In the genomic region with DNA sequence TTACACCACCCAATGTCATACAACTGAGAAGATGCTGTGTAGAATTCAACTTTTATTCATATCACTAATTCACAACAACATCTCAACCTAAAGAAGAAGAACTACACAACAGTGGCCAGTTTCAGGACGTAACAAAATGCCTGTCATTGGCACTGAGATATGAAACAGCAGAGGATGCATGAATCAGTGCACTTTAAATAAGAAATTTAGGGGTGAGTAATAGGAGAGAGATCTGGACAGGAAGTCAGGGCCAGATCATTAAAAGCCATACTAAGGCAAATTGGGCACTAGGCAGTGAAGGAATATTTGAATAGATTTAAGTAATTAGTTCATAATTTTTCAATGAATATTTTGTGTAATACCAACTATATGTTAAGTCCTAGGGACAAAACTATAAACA, we compare ENCODE assay signal across 20 cellular contexts.
DNase-seq lines count a peak whose midpoint lies in the region; ATAC-seq and TF ChIP-seq lines count a peak whose summit lies in the region.
"Had no signal": no experiment of that assay in that cellular context is flagged by ENCODE, and none has a peak within 500 bp of the region (broad histone marks: within the 10 kb centered on the region; RNA-seq: fewer than 3 reads in every experiment).

No MANE protein-coding gene starts in this region.

- intact Hi-C loops in upper lobe of right lung (cut with DNase I) = no loop called here

- H3K4me1 ChIP-seq in upper lobe of right lung = no peaks in the 10 kb centered on the region
- H3K4me1 ChIP-seq: BE2C, parathyroid adenoma had no signal

- peak; percentile 44 for DNase-seq in GM03348 (ENCODE audit: low spot score)
- peak; percentile 69 for DNase-seq in RPMI7951 (ENCODE audit: low read depth)
- peak; percentile 21 for DNase-seq in renal cortical epithelial cell (ENCODE audit: low read depth)
- DNase-seq in upper lobe of right lung = no peak
- no peak for DNase-seq in inferior parietal cortex (ENCODE audit: extremely low spot score)
- DNase-seq in iPS-NIHi7 (ENCODE audit: extremely low spot score) = no peak
- DNase-seq: activated CD8-positive, alpha-beta memory T cell treated with anti-CD3 and anti-CD28 coated beads for 24 hours; BE2C; Calu3; effector memory CD8-positive, alpha-beta T cell; MM.1S; naive B cell; NCI-H2227 treated with DMSO at 0.1 percent for 48 hours; SIG-M5; small intestine had no signal

- no peaks in the 10 kb centered on the region for H3K27me3 ChIP-seq in upper lobe of right lung
- H3K27me3 ChIP-seq: BE2C, gastroesophageal sphincter had no signal

- H3K9me3 ChIP-seq in upper lobe of right lung = no peaks in the 10 kb centered on the region
- H3K9me3 ChIP-seq: BE2C, gastroesophageal sphincter had no signal

- ATAC-seq in esophagus mucosa (peak; percentile 48), upper lobe of right lung (no peak), GM21723 (IDR thresholded peaks at IDR 0.05; ENCODE audit: unreplicated experiment) (no peak)
- ATAC-seq: activated T-helper 17 cell treated with anti-CD3 and anti-CD28 coated beads, Interleukin-2, amount 50 U/mL, for 72 hours; effector memory CD8-positive, alpha-beta T cell; gastroesophageal sphincter had no signal

- no peak overlapping the region for H3K27ac ChIP-seq in upper lobe of right lung
- H3K27ac ChIP-seq: gastroesophageal sphincter, parathyroid adenoma had no signal

- TF ChIP-seq CTCF in upper lobe of right lung (IDR thresholded peaks at IDR 0.05) = no peak

- H3K4me3 ChIP-seq in upper lobe of right lung = no peak overlapping the region
- H3K4me3 ChIP-seq: gastroesophageal sphincter had no signal

- no peaks in the 10 kb centered on the region for H3K36me3 ChIP-seq in upper lobe of right lung
- H3K36me3 ChIP-seq: BE2C, gastroesophageal sphincter had no signal

Comparison
In these comparisons a context has a peak if more than half of its experiments do, and no peak if none do; other contexts are left out.
1. DNase-seq: peak in GM03348 (single experiment), RPMI7951 (single experiment) and renal cortical epithelial cell (single experiment); none in upper lobe of right lung (single experiment), inferior parietal cortex (single experiment) and iPS-NIHi7 (single experiment).